In genomic region chr11:112228706-112229105, GRCh38 we compare ENCODE assay signal across 29 cellular contexts. TPM values are rescaled to one million over a fixed set of nuclear protein-coding genes. Genes with fewer than 3 reads are reported as not detected.
"Had no signal": no experiment of that assay in that cellular context is flagged by ENCODE, and none has a peak within 500 bp of the region (broad histone marks: within the 10 kb centered on the region; RNA-seq: fewer than 3 reads in every experiment).

No MANE protein-coding gene starts in this region.

- H3K9me3 Mint-ChIP-seq: activated CD4-positive, alpha-beta memory T cell treated with anti-CD3 and anti-CD28 coated beads, Interleukin-2, amount 10 ng/mL, durations not matched to agents 7 days and 5 days; activated CD4-positive, alpha-beta T cell treated with anti-CD3 and anti-CD28 coated beads, Interleukin-2, amount 10 ng/mL, durations not matched to agents 24 days and 14 days; dendritic cell treated with granulocyte-macrophage colony-stimulating factor and Interleukin-4, amounts not matched to agents 40 ng/mL and 50 ng/mL, for 4 days; memory B cell; nephron; stimulated activated naive B cell treated with anti-CD40 and anti-IgM and Interleukin-4, amounts not matched to agents 10 μg/mL and 1 μg/mL and 100 μg/mL, for 72 hours; T-helper 2 cell treated with Interferon-gamma antibody and Interleukin-4, amounts not matched to agents 5 μg/mL and 100 μg/mL, for 36 hours had no signal

- H3K4me3 Mint-ChIP-seq: activated CD4-positive, alpha-beta memory T cell treated with anti-CD3 and anti-CD28 coated beads, Interleukin-2, amount 10 ng/mL, durations not matched to agents 7 days and 5 days; activated CD4-positive, alpha-beta T cell treated with anti-CD3 and anti-CD28 coated beads, Interleukin-2, amount 10 ng/mL, durations not matched to agents 24 days and 14 days; dendritic cell treated with granulocyte-macrophage colony-stimulating factor and Interleukin-4, amounts not matched to agents 40 ng/mL and 50 ng/mL, for 4 days; memory B cell; stimulated activated naive B cell treated with anti-CD40 and anti-IgM and Interleukin-4, amounts not matched to agents 10 μg/mL and 1 μg/mL and 100 μg/mL, for 72 hours; T-helper 2 cell treated with Interferon-gamma antibody and Interleukin-4, amounts not matched to agents 5 μg/mL and 100 μg/mL, for 36 hours had no signal

- H3K27ac ChIP-seq: heart right ventricle, testis, uterus, VCaP had no signal

- H3K4me1 ChIP-seq: uterus had no signal

- H3K4me3 ChIP-seq: heart right ventricle, testis, uterus had no signal

- DNase-seq: activated CD4-positive, alpha-beta memory T cell treated with anti-CD3 and anti-CD28 coated beads, Interleukin-2, amount 10 ng/mL, durations not matched to agents 7 days and 5 days; activated CD4-positive, alpha-beta T cell treated with anti-CD3 and anti-CD28 coated beads, Interleukin-2, amount 10 ng/mL, durations not matched to agents 24 days and 14 days; activated naive CD4-positive, alpha-beta T cell treated with Interleukin-2 at 50 U/mL for 16 hours; activated T-cell treated with anti-CD3 and anti-CD28 coated beads for 4 hours; amygdala; effector CD8-positive, alpha-beta T cell; erythroblast; foreskin fibroblast; heart right ventricle; left colon; nucleus accumbens; posterior cingulate gyrus; small intestine; stimulated activated CD4-positive, alpha-beta T cell treated with anti-CD3 and anti-CD28 coated beads, Interleukin-15, amount 100 ng/mL, for 24 hours; stimulated activated naive B cell treated with anti-CD40 and anti-IgM and Interleukin-4, amounts not matched to agents 10 μg/mL and 1 μg/mL and 100 μg/mL, for 72 hours; testis; trophoblast cell; uterus had no signal

- FAIRE-seq: keratinocyte, small intestine had no signal

- ATAC-seq: activated CD4-positive, CD25-positive, alpha-beta regulatory T cell treated with anti-CD3 and anti-CD28 coated beads, Interleukin-2, amount 50 U/mL, for 24 hours; heart right ventricle; left colon; sciatic nerve; stimulated activated naive B cell treated with anti-CD40 and anti-IgM and Interleukin-4, amounts not matched to agents 10 μg/mL and 1 μg/mL and 100 μg/mL, for 72 hours had no signal

- H3K27ac Mint-ChIP-seq: activated CD4-positive, alpha-beta memory T cell treated with anti-CD3 and anti-CD28 coated beads, Interleukin-2, amount 10 ng/mL, durations not matched to agents 7 days and 5 days; activated CD4-positive, alpha-beta T cell treated with anti-CD3 and anti-CD28 coated beads, Interleukin-2, amount 10 ng/mL, durations not matched to agents 24 days and 14 days; dendritic cell treated with granulocyte-macrophage colony-stimulating factor and Interleukin-4, amounts not matched to agents 40 ng/mL and 50 ng/mL, for 4 days; memory B cell; nephron; stimulated activated naive B cell treated with anti-CD40 and anti-IgM and Interleukin-4, amounts not matched to agents 10 μg/mL and 1 μg/mL and 100 μg/mL, for 72 hours; T-helper 2 cell treated with Interferon-gamma antibody and Interleukin-4, amounts not matched to agents 5 μg/mL and 100 μg/mL, for 36 hours had no signal

- H3K27me3 Mint-ChIP-seq: activated CD4-positive, alpha-beta memory T cell treated with anti-CD3 and anti-CD28 coated beads, Interleukin-2, amount 10 ng/mL, durations not matched to agents 7 days and 5 days; dendritic cell treated with granulocyte-macrophage colony-stimulating factor and Interleukin-4, amounts not matched to agents 40 ng/mL and 50 ng/mL, for 4 days; memory B cell; stimulated activated naive B cell treated with anti-CD40 and anti-IgM and Interleukin-4, amounts not matched to agents 10 μg/mL and 1 μg/mL and 100 μg/mL, for 72 hours had no signal

- H3K9me3 ChIP-seq: heart right ventricle, testis, uterus had no signal

- H3K27me3 ChIP-seq: heart right ventricle, testis, uterus had no signal

- H3K36me3 ChIP-seq: uterus had no signal

RNA-seq across cellular contexts. Expression of gene PLET1, which starts 32.0 kb away (rescaled TPM):
- total RNA-seq: activated CD4-positive, alpha-beta memory T cell treated with anti-CD3 and anti-CD28 coated beads, Interleukin-2, amount 10 ng/mL, durations not matched to agents 7 days and 5 days; activated CD4-positive, alpha-beta T cell treated with anti-CD3 and anti-CD28 coated beads, Interleukin-2, amount 10 ng/mL, durations not matched to agents 24 days and 14 days; cardiac septum; fibroblast of lung; heart right ventricle; left colon; lower leg skin; sciatic nerve; testis; uterus had no signal
- polyA plus RNA-seq: fibroblast of lung, heart right ventricle, keratinocyte, small intestine had no signal
